ENCODE assay signal across 8 cellular contexts in the genomic region with DNA sequence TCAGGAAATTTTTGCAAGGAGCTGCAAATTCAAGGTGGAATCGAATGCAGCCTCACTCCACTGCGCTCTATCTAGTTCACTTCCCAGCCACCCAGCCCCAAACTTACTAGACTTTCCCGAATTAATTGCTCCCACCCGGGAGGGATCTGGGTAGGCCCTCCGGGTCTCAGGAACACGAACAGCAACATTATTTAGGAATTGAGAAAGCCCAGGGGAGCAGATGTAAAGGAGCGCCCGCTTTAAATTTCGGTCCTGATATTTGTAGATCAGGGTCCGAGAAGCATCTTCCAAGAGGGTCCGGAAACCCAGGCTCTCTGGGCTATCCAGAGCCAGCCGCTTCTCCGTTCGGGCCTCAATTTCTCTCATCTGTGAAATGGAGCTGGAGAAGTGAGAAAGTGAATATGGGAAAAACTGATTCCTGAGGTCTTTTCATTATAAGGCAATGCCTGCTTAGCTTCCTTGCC. TPM values are rescaled to one million over a fixed set of nuclear protein-coding genes. Genes with fewer than 3 reads are reported as not detected.
A peak's percentile ranks its signal among the peaks of the same experiment; 100 is the strongest.
DNase-seq lines count a peak whose midpoint lies in the region; ATAC-seq and TF ChIP-seq lines count a peak whose summit lies in the region.

No MANE protein-coding gene starts in this region.

- peaks cover 78% of the 10 kb centered on the region for H3K27me3 ChIP-seq in BLaER1
- no peaks in the 10 kb centered on the region for H3K27me3 ChIP-seq in Karpas-422 (ENCODE audit: low read length)
- H3K27me3 ChIP-seq in colonic mucosa, result no peaks in the 10 kb centered on the region

- H3K9me3 Mint-ChIP-seq in natural killer cell, result no peaks in the 10 kb centered on the region

- peaks cover 20 to 37% of the 10 kb centered on the region in 2 donors for H3K27me3 Mint-ChIP-seq in natural killer cell (ENCODE audit: low read depth in 2 of 2)

- H3K9me3 ChIP-seq in BLaER1 (no peaks in the 10 kb centered on the region), Karpas-422 (ENCODE audit: low read length) (no peaks in the 10 kb centered on the region), colonic mucosa (no peaks in the 10 kb centered on the region)

- peak overlapping the region; percentile 96 for H3K4me2 ChIP-seq in BLaER1
- peak overlapping the region; percentile 98 for H3K4me2 ChIP-seq in Karpas-422 (ENCODE audit: low read depth, low read length, poor library complexity, severe bottlenecking)

- H3K4me1 Mint-ChIP-seq in natural killer cell, result peaks cover 28 to 33% of the 10 kb centered on the region in 2 donors

- intact Hi-C loops in colonic mucosa (cut with DNase I), result no loop called here
- intact Hi-C loops in natural killer cell (cut with micrococcal nuclease), result loop anchor here (1.0 kb wide), 1 partner anchor 32 kb away; no protein-coding TSS in a partner anchor

- H3K36me3 ChIP-seq in BLaER1 (no peaks in the 10 kb centered on the region), Karpas-422 (ENCODE audit: insufficient read depth, low read length) (no peaks in the 10 kb centered on the region), colonic mucosa (no peaks in the 10 kb centered on the region)

- H3K4me3 Mint-ChIP-seq in natural killer cell, result peak overlapping the region; percentile 96

- no peaks in the 10 kb centered on the region for H3K9me2 ChIP-seq in Karpas-422 (replicated peaks; ENCODE audit: insufficient read depth, low read length)

- no peak overlapping the region for H3K9ac ChIP-seq in BLaER1
- H3K9ac ChIP-seq in Karpas-422 (ENCODE audit: low read length), result peak overlapping the region; percentile 49
- H3K9ac ChIP-seq in colonic mucosa (ENCODE audit: low read depth in 2 of 2, low read length in 2 of 2), result peak overlapping the region; percentile 72 to 98

- H2AFZ ChIP-seq in Karpas-422 (ENCODE audit: low read length), result peak overlapping the region; percentile 99; the same call in 1 of the 2 replicates

- H3K4me3 ChIP-seq in BLaER1 (peak overlapping the region; percentile 72), Karpas-422 (ENCODE audit: low read length) (peak overlapping the region; percentile 79), colonic mucosa (peak overlapping the region; percentile 58)

- DNase-seq in Karpas-422 (no peak), colonic mucosa (no peak), natural killer cell (no peak), GM03348 (ENCODE audit: low spot score) (no peak)

- H3K4me1 ChIP-seq in BLaER1 (peaks cover 21% of the 10 kb centered on the region), Karpas-422 (ENCODE audit: low read length) (peaks cover 19% of the 10 kb centered on the region), colonic mucosa (peaks cover 5% of the 10 kb centered on the region)

- H3K27ac Mint-ChIP-seq in natural killer cell, result peak overlapping the region; percentile 80 to 93

- H3K36me3 Mint-ChIP-seq in natural killer cell, result no peaks in the 10 kb centered on the region

- no peaks in the 10 kb centered on the region for H3K79me2 ChIP-seq in Karpas-422 (ENCODE audit: low read length)

- ATAC-seq in natural killer cell (peak in 1 of 3 donors; percentile 2), GM21576 (IDR thresholded peaks at IDR 0.05; ENCODE audit: unreplicated experiment) (no peak), HG03175 (IDR thresholded peaks at IDR 0.05; ENCODE audit: unreplicated experiment) (no peak), HG02870 (IDR thresholded peaks at IDR 0.05; ENCODE audit: unreplicated experiment) (no peak)

- H3K27ac ChIP-seq in BLaER1 (no peak overlapping the region), Karpas-422 (ENCODE audit: low read length) (no peak overlapping the region), colonic mucosa (peak overlapping the region; percentile 77)

- TF ChIP-seq CTCF in colonic mucosa (IDR thresholded peaks at IDR 0.05) (no peak), natural killer cell (IDR thresholded peaks at IDR 0.05) (no peak)

- H4K20me1 ChIP-seq in BLaER1, result peaks cover 68% of the 10 kb centered on the region
- H4K20me1 ChIP-seq in Karpas-422 (ENCODE audit: insufficient read depth, low read depth, low read length), result no peaks in the 10 kb centered on the region; the same call in 1 of the 2 replicates

RNA-seq across cellular contexts. Expression of gene ID1, which starts 0.5 kb away (rescaled TPM):
- total RNA-seq in Karpas-422 (2014; rRNA removed; shearing (Covaris generic); ENCODE audit: low replicate concordance), result 5.0 TPM in 1 of 2 replicates, not detected in the other
- 100 to 1,000 TPM; 134 to 179 TPM for total RNA-seq in colonic mucosa
- total RNA-seq in natural killer cell, result 10 to 100 TPM in 1 of 3 donors, 1 to 10 TPM in 2; 5.6 to 10.1 (median 6.4) TPM

RNA-seq across cellular contexts. Expression of gene COX4I2, which starts 33.1 kb away (rescaled TPM):
- total RNA-seq in Karpas-422 (2014; rRNA removed; shearing (Covaris generic); ENCODE audit: low replicate concordance), result not detected in 2 replicates
- under 1 TPM in 1 of 2 donors, not detected in 1; 0.52 TPM for total RNA-seq in colonic mucosa
- total RNA-seq in natural killer cell, result not detected

Comparison
In these comparisons a context has a peak if more than half of its experiments do, and no peak if none do; other contexts are left out.
1. RNA of gene ID1, which starts 0.5 kb away (total RNA-seq): 134 to 179 TPM in colonic mucosa; 5.6 to 10.1 TPM in natural killer cell and 5.0 TPM in Karpas-422; every median in the first group is over 10 times any median in the second.
2. Peak in every context shown above with its lines, with median percentiles within 50 percentile points of each other: H3K4me3 ChIP-seq.